In the genomic region with DNA sequence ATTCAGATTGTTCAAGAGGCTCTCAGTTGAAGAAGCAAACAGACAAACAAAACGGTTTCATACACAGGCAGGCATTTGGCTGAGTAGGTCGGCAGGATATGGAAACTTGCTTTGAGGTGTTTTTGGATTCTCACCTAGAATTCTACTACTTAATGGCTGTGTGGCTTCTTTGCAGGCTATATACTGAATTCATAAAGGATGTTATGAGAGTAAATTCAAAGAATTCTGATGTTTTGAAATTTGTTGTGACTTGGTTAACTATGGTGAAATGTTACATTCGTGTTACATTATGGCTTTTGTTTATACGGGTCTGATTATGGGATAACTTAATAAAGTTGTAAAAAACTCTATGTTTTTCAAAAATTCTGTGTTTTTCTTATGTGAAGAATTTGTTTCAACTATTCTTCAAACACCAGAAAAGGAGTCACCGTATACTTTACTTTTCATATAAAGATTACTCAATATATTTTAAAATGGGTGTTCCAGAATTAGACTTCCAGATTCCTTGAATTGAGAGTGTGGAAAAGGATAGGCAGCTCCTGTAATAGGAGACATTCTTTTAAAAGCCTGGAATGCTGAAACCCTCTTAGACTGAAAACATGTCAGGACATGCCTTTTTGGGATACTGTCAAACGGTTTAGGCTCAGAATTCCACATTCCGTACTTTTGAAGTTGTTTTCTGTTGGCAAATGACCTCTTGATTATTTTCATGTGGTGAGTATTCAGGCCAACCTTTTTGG, we compare ENCODE assay signal across 10 cellular contexts. TPM values are rescaled to one million over a fixed set of nuclear protein-coding genes. Genes with fewer than 3 reads are reported as not detected.
DNase-seq lines count a peak whose midpoint lies in the region; ATAC-seq, FAIRE-seq and TF ChIP-seq lines count a peak whose summit lies in the region.
"Had no signal": no experiment of that assay in that cellular context is flagged by ENCODE, and none has a peak within 500 bp of the region (broad histone marks: within the 10 kb centered on the region; RNA-seq: fewer than 3 reads in every experiment).

No MANE protein-coding gene starts in this region.

- no peak for TF ChIP-seq EP300 in transverse colon (IDR thresholded peaks at IDR 0.05; ENCODE audit: low read depth)

- H3K9me3 ChIP-seq in keratinocyte (ENCODE audit: control insufficient read depth, low read depth, low read length) (no peaks in the 10 kb centered on the region), transverse colon (no peaks in the 10 kb centered on the region)
- H3K9me3 ChIP-seq: BE2C had no signal

- in situ Hi-C loops in transverse colon (cut with MboI; ENCODE audit: low pct_ligation_motif_present in 1 of 4, low pct_unique_long_range_greater_than_20kb in 1 of 4, low sequenced_read_pairs in 3 of 4), result loop anchor here in 3 of 4 donors (10.0 to 25.0 kb wide), 4 partner anchors 107 to 357 kb away; no protein-coding TSS in a partner anchor

- H3K27me3 ChIP-seq in keratinocyte (ENCODE audit: control insufficient read depth, extremely low read depth, insufficient read depth, low read length) (no peaks in the 10 kb centered on the region), transverse colon (no peaks in the 10 kb centered on the region)
- H3K27me3 ChIP-seq: BE2C had no signal

- dilution Hi-C loops in keratinocyte (cut with MboI; ENCODE audit: extremely low pct_ligation_motif_present, low sequenced_read_pairs), result no loop called here

- ATAC-seq in HG02973 (IDR thresholded peaks at IDR 0.05; ENCODE audit: unreplicated experiment), result no peak

- peak; percentile 77 for FAIRE-seq in keratinocyte (lab: Jason Lieb, UNC)

- H3K4me3 ChIP-seq in keratinocyte (ENCODE audit: control insufficient read depth in 2 of 3, extremely low read depth in 1 of 3, insufficient read depth in 2 of 3, low read depth in 1 of 3, low read length in 3 of 3) (no peak overlapping the region), transverse colon (no peak overlapping the region)

- no peaks in the 10 kb centered on the region for H4K20me1 ChIP-seq in keratinocyte (ENCODE audit: control insufficient read depth, extremely low read depth, insufficient read depth, low read length)

- no peak for TF ChIP-seq CTCF in keratinocyte (optimal IDR thresholded peaks at IDR 0.05 in 1 of 3, IDR thresholded peaks at IDR 0.05 in 1 of 3, conservative IDR thresholded peaks at IDR 0.05 in 1 of 3; ENCODE audit: extremely low read depth in 1 of 3, insufficient read depth in 2 of 3, low read length in 3 of 3)
- TF ChIP-seq CTCF in transverse colon (IDR thresholded peaks at IDR 0.05), result no peak

- WGBS in transverse colon (ENCODE audit: low coverage in 1 of 2), 2 donors, result 74 to 77% methylated on average over 7 of the region's 7 CpGs

- H3K4me1 ChIP-seq in keratinocyte (ENCODE audit: control insufficient read depth, extremely low read depth, insufficient read depth, low read length), result peaks cover 50% of the 10 kb centered on the region
- H3K4me1 ChIP-seq in transverse colon, result peaks cover 11 to 77% (median 41%) of the 10 kb centered on the region in 4 donors

- H3K9me3 Mint-ChIP-seq in activated T-helper 1 cell treated with anti-CD3 and anti-CD28 coated beads, Interleukin-12 subunit alpha, Interleukin-12 subunit beta, Interleukin-2, Interleukin-4 antibody, amounts not matched to agents 30 ng/mL and 10 ng/mL and 1 ng/mL, durations not matched to agents 14 hours and 24 hours and 36 hours, result no peaks in the 10 kb centered on the region
- H3K9me3 Mint-ChIP-seq: central memory CD8-positive, alpha-beta T cell had no signal

- H3K27ac Mint-ChIP-seq in activated T-helper 1 cell treated with anti-CD3 and anti-CD28 coated beads, Interleukin-12 subunit alpha, Interleukin-12 subunit beta, Interleukin-2, Interleukin-4 antibody, amounts not matched to agents 30 ng/mL and 10 ng/mL and 1 ng/mL, durations not matched to agents 14 hours and 24 hours and 36 hours, result peak overlapping the region; percentile 48

- intact Hi-C loops in activated T-helper 1 cell treated with anti-CD3 and anti-CD28 coated beads, Interleukin-12 subunit alpha, Interleukin-12 subunit beta, Interleukin-2, Interleukin-4 antibody, amounts not matched to agents 30 ng/mL and 10 ng/mL and 1 ng/mL, durations not matched to agents 14 hours and 24 hours and 36 hours (cut with micrococcal nuclease), result loop anchor here (5.0 kb wide), 1 partner anchor 39 kb away; no protein-coding TSS in a partner anchor
- intact Hi-C loops in transverse colon (cut with DNase I; ENCODE audit: low total_unique reads), result loop anchor here (10.0 kb wide), 1 partner anchor 67 kb away; no protein-coding TSS in a partner anchor

- no peak overlapping the region for H2AFZ ChIP-seq in keratinocyte (ENCODE audit: control insufficient read depth, low read length)

- peak overlapping the region; percentile 4 for H3K9ac ChIP-seq in keratinocyte (ENCODE audit: control insufficient read depth, extremely low read depth, insufficient read depth, low read length)

- no peaks in the 10 kb centered on the region for H3K36me3 ChIP-seq in keratinocyte (ENCODE audit: control insufficient read depth in 2 of 2, extremely low read depth in 1 of 2, insufficient read depth in 2 of 2, low read length in 2 of 2)
- no peaks in the 10 kb centered on the region for H3K36me3 ChIP-seq in transverse colon
- H3K36me3 ChIP-seq: BE2C had no signal

- H3K27ac ChIP-seq in keratinocyte (ENCODE audit: control insufficient read depth, insufficient read depth, low read length) (peak overlapping the region; percentile 76), transverse colon (peak overlapping the region; percentile 17 to 70 (median 68))

- H3K4me1 Mint-ChIP-seq in activated T-helper 1 cell treated with anti-CD3 and anti-CD28 coated beads, Interleukin-12 subunit alpha, Interleukin-12 subunit beta, Interleukin-2, Interleukin-4 antibody, amounts not matched to agents 30 ng/mL and 10 ng/mL and 1 ng/mL, durations not matched to agents 14 hours and 24 hours and 36 hours (ENCODE audit: low read depth), result peaks cover 28% of the 10 kb centered on the region

- H3K4me3 Mint-ChIP-seq in activated T-helper 1 cell treated with anti-CD3 and anti-CD28 coated beads, Interleukin-12 subunit alpha, Interleukin-12 subunit beta, Interleukin-2, Interleukin-4 antibody, amounts not matched to agents 30 ng/mL and 10 ng/mL and 1 ng/mL, durations not matched to agents 14 hours and 24 hours and 36 hours, result no peak overlapping the region
- H3K4me3 Mint-ChIP-seq: central memory CD8-positive, alpha-beta T cell had no signal

- H3K27me3 Mint-ChIP-seq in activated T-helper 1 cell treated with anti-CD3 and anti-CD28 coated beads, Interleukin-12 subunit alpha, Interleukin-12 subunit beta, Interleukin-2, Interleukin-4 antibody, amounts not matched to agents 30 ng/mL and 10 ng/mL and 1 ng/mL, durations not matched to agents 14 hours and 24 hours and 36 hours (ENCODE audit: insufficient read depth), result no peaks in the 10 kb centered on the region
- H3K27me3 Mint-ChIP-seq: central memory CD8-positive, alpha-beta T cell had no signal

- no peaks in the 10 kb centered on the region for H3K36me3 Mint-ChIP-seq in activated T-helper 1 cell treated with anti-CD3 and anti-CD28 coated beads, Interleukin-12 subunit alpha, Interleukin-12 subunit beta, Interleukin-2, Interleukin-4 antibody, amounts not matched to agents 30 ng/mL and 10 ng/mL and 1 ng/mL, durations not matched to agents 14 hours and 24 hours and 36 hours (ENCODE audit: low read depth)

- no peaks in the 10 kb centered on the region for H3K79me2 ChIP-seq in keratinocyte (ENCODE audit: control insufficient read depth, insufficient read depth, low read length)

- DNase-seq in NCI-H748 (lab: John Stamatoyannopoulos, UW; ENCODE audit: unreplicated experiment) (peak; percentile 16), NCI-H748 treated with DMSO at 0.1 percent for 48 hours (lab: John Stamatoyannopoulos, UW) (no peak), keratinocyte (ENCODE audit: low read depth, low spot score) (no peak), transverse colon (no peak), germinal center (ENCODE audit: low spot score) (no peak), OCI-M1 (lab: John Stamatoyannopoulos, UW) (no peak)
- no peak for DNase-seq in activated T-helper 1 cell treated with anti-CD3 and anti-CD28 coated beads, Interleukin-12 subunit alpha, Interleukin-12 subunit beta, Interleukin-2, Interleukin-4 antibody, amounts not matched to agents 30 ng/mL and 10 ng/mL and 1 ng/mL, durations not matched to agents 14 hours and 24 hours and 36 hours (ENCODE audit: low spot score)
- DNase-seq: BE2C had no signal

- TF ChIP-seq POLR2A in transverse colon (IDR thresholded peaks at IDR 0.05), result no peak

- H3K4me2 ChIP-seq in keratinocyte (ENCODE audit: control insufficient read depth, extremely low read depth, insufficient read depth, low read depth, low read length), result peak overlapping the region; percentile 45

- H3K9me1 ChIP-seq in keratinocyte (ENCODE audit: control insufficient read depth, extremely low read depth, insufficient read depth, low read length), result no peaks in the 10 kb centered on the region

RNA-seq across cellular contexts. Expression of a gene that starts 8.2 kb away (rescaled TPM):
- 243 TPM in 2 replicates for total RNA-seq in activated T-helper 1 cell treated with anti-CD3 and anti-CD28 coated beads, Interleukin-12 subunit alpha, Interleukin-12 subunit beta, Interleukin-2, Interleukin-4 antibody, amounts not matched to agents 30 ng/mL and 10 ng/mL and 1 ng/mL, durations not matched to agents 14 hours and 24 hours and 36 hours
- polyA plus RNA-seq in keratinocyte, result 29.9 to 59.7 TPM (median 40.2 TPM) in 3 replicates
- polyA plus RNA-seq in keratinocyte (2011; ENCODE audit: low read depth), result 22.8 TPM
- polyA plus RNA-seq in keratinocyte (2011; cell fraction: cytosol; rRNA removed), result 31.4 and 43.0 TPM in 2 replicates
- polyA plus RNA-seq in keratinocyte (2011; cell fraction: nucleus; rRNA removed), result 108 and 150 TPM in 2 replicates
- 67.8 and 84.7 TPM in 2 replicates for polyA plus RNA-seq in keratinocyte (2012; ENCODE audit: low replicate concordance)
- polyA minus RNA-seq in keratinocyte, result 53.6 to 120 TPM (median 53.7 TPM) in 3 replicates
- polyA minus RNA-seq in keratinocyte (2011; cell fraction: cytosol; rRNA and poly(A)+ RNA removed), result 87.9 TPM
- 76.1 and 79.2 TPM in 2 replicates for polyA minus RNA-seq in keratinocyte (2011; cell fraction: nucleus; rRNA and poly(A)+ RNA removed)
- 100 to 1,000 TPM in 1 of 4 donors, 10 to 100 TPM in 3; 82.7 to 120 (median 93.3) TPM for total RNA-seq in transverse colon
